Comparison of ENCODE assay signal across 9 cellular contexts in the genomic region with DNA sequence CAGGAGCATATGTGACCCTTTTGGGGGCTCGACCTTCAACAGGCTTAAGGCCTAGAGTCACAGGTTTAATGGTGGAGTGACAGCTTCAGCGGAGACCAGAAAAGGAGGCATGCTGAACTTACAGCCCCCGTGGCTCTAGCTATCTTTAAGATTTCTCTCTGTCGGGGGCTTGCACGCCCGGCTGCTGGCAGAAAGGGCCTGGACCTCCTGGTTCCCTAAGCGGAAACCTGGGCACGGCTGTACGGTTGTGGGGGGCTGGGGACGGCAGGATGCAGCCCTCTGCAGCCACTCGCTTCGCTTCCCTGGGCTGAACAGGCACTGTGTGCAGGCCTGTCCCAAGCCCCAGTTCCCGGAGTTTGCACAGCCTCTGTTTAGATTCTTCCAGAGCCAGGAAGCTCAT. TPM values are rescaled to one million over a fixed set of nuclear protein-coding genes. Genes with fewer than 3 reads are reported as not detected.
DNase-seq lines count a peak whose midpoint lies in the region; ATAC-seq, FAIRE-seq and TF ChIP-seq lines count a peak whose summit lies in the region.
"Had no signal": no experiment of that assay in that cellular context is flagged by ENCODE, and none has a peak within 500 bp of the region (broad histone marks: within the 10 kb centered on the region; RNA-seq: fewer than 3 reads in every experiment).

No MANE protein-coding gene starts in this region.

- peaks cover 75% of the 10 kb centered on the region for H3K27me3 Mint-ChIP-seq in mesothelial cell of epicardium (ENCODE audit: low read depth)

- no peaks in the 10 kb centered on the region for H3K9me2 ChIP-seq in SK-N-SH

- no peak overlapping the region for H3K27ac Mint-ChIP-seq in mesothelial cell of epicardium

- H3K9ac ChIP-seq in SK-N-SH (no peak overlapping the region), K562 (ENCODE audit: insufficient read depth in 1 of 2, low read depth in 2 of 2, low read length in 2 of 2) (no peak overlapping the region)

- TF ChIP-seq RAD21 in SK-N-SH (IDR thresholded peaks at IDR 0.05; ENCODE audit: low read length), result no peak
- TF ChIP-seq RAD21 in K562 (CRISPR knock-in tag; conservative IDR thresholded peaks at IDR 0.05 in 1 of 2, IDR thresholded peaks at IDR 0.05 in 1 of 2), result no peak

- no peak for TF ChIP-seq EP300 in SK-N-SH (IDR thresholded peaks at IDR 0.05; ENCODE audit: borderline replicate concordance in 1 of 2, low read depth in 1 of 2, low read length in 1 of 2)
- TF ChIP-seq EP300 in K562 (IDR thresholded peaks at IDR 0.05; ENCODE audit: low read length), result no peak

- ATAC-seq in SK-N-SH treated with all-trans-retinoic acid at 6 μM for 48 hours, result peak; percentile 18
- ATAC-seq in K562, result peak; percentile 30
- no peak for ATAC-seq in GM21528 (IDR thresholded peaks at IDR 0.05; ENCODE audit: low FRiP score, unreplicated experiment)

- H3K27ac ChIP-seq in SK-N-SH (ENCODE audit: low read depth in 2 of 2, low read length in 1 of 2), result peak overlapping the region in 1 of 2 experiments; percentile 22; a peak in 2 of 4 replicates
- H3K27ac ChIP-seq in K562 (ENCODE audit: extremely low read depth, low read depth, low read length), result no peak overlapping the region
- H3K27ac ChIP-seq in testis, result peak overlapping the region in 1 of 2 donors; percentile 74
- H3K27ac ChIP-seq: epithelial cell of prostate had no signal

- no peaks in the 10 kb centered on the region for H3K9me1 ChIP-seq in K562 (ENCODE audit: control insufficient read depth, insufficient read depth, low read length)

- DNase-seq in SK-N-SH (no peak), K562 (ENCODE audit: extremely low read depth in 1 of 4, low spot score in 3 of 4) (no peak), mesothelial cell of epicardium (ENCODE audit: low spot score in 2 of 2, unreplicated experiment in 2 of 2) (no peak), testis (no peak), RPMI8226 (no peak), erythroblast (lab: John Stamatoyannopoulos, UW) (no peak)

- intact Hi-C loops in K562 (cut with micrococcal nuclease) (no loop called here), testis (cut with DNase I; ENCODE audit: low total_unique reads) (no loop called here)

- H3K9me3 ChIP-seq in SK-N-SH (no peaks in the 10 kb centered on the region), K562 (replicated peaks; ENCODE audit: control insufficient read depth, insufficient read depth, low read depth, low read length) (no peaks in the 10 kb centered on the region), testis (no peaks in the 10 kb centered on the region)

- in situ Hi-C loops in K562 (cut with MboI), result no loop called here

- CTCF ChIA-PET in SK-N-SH (lab: Yijun Ruan, JAX), result interaction anchor here (0.8 to 3.9 kb wide), 8 partner anchors 8 to 68 kb away, joined by 3 to 20 read pairs (median 4); no protein-coding TSS in a partner anchor
- CTCF ChIA-PET in K562 (lab: Yijun Ruan, JAX; ENCODE audit: low intra/inter-chr PET ratio), result no interaction called here

- H3K4me2 ChIP-seq in SK-N-SH (no peak overlapping the region), K562 (ENCODE audit: insufficient read depth, low read length) (no peak overlapping the region)

- H3K79me2 ChIP-seq in SK-N-SH (ENCODE audit: insufficient read depth), result no peaks in the 10 kb centered on the region
- H3K79me2 ChIP-seq in K562 (ENCODE audit: control insufficient read depth, insufficient read depth, low read length), result no peaks in the 10 kb centered on the region

- H3K9me3 Mint-ChIP-seq in mesothelial cell of epicardium, result no peaks in the 10 kb centered on the region

- no TSS peak for BruUV-seq in K562 (replicated peaks; lab: Mats Ljungman, UMichigan)

- H3K4me1 Mint-ChIP-seq in mesothelial cell of epicardium, result peaks cover 5% of the 10 kb centered on the region

- H3K4me1 ChIP-seq in SK-N-SH (ENCODE audit: control insufficient read depth in 1 of 2, insufficient read depth in 2 of 2, low read depth in 1 of 2, low read length in 1 of 2), result peaks cover 0 to 38% of the 10 kb centered on the region in 2 experiments; a peak in 1 of 4 replicates
- peaks cover 0 to 14% of the 10 kb centered on the region in 2 experiments; a peak in 2 of 5 replicates for H3K4me1 ChIP-seq in K562 (replicated peaks in 1 of 2; ENCODE audit: control insufficient read depth in 2 of 2, insufficient read depth in 2 of 2, low read length in 2 of 2)
- peaks cover 5% of the 10 kb centered on the region for H3K4me1 ChIP-seq in testis

- TF ChIP-seq POLR2A in K562 (conservative IDR thresholded peaks at IDR 0.05) (no peak), testis (IDR thresholded peaks at IDR 0.05) (no peak), erythroblast (IDR thresholded peaks at IDR 0.05; ENCODE audit: low read length) (no peak)

- no peaks in the 10 kb centered on the region for H3K36me3 Mint-ChIP-seq in mesothelial cell of epicardium

- H3F3A ChIP-seq in SK-N-SH (replicated peaks; ENCODE audit: insufficient read depth), result no peaks in the 10 kb centered on the region

- H3K27me3 ChIP-seq in SK-N-SH (ENCODE audit: insufficient read depth) (peaks cover 18% of the 10 kb centered on the region; the same call in 1 of the 2 replicates), K562 (ENCODE audit: control insufficient read depth in 2 of 2, insufficient read depth in 2 of 2, low read length in 2 of 2) (peaks cover 7 to 60% of the 10 kb centered on the region in 2 experiments; a peak in 4 of 5 replicates), testis (no peaks in the 10 kb centered on the region)

- H2AFZ ChIP-seq in SK-N-SH (ENCODE audit: low read depth) (no peak overlapping the region), K562 (ENCODE audit: low read depth, low read length) (no peak overlapping the region)

- H3K4me3 ChIP-seq in SK-N-SH (ENCODE audit: low read depth in 2 of 2, low read length in 1 of 2), result no peak overlapping the region; a peak in 1 of 4 replicates
- H3K4me3 ChIP-seq in K562, result no peak overlapping the region
- H3K4me3 ChIP-seq in testis, result peak overlapping the region; percentile 37 to 56

- WGBS in SK-N-SH (ENCODE audit: low lambda C conversion rate), result 43% methylated on average over 2 of the region's 13 CpGs
- 11% methylated on average over 5 of the region's 13 CpGs for WGBS in K562 (ENCODE audit: insufficient coverage, low coverage, missing lambda C conversion rate)
- 25 to 28% methylated on average over 4 to 13 of the region's 13 CpGs for WGBS in testis, 2 donors

- no peak for FAIRE-seq in K562 (lab: Jason Lieb, UNC)

- H3K36me3 ChIP-seq in SK-N-SH (replicated peaks in 1 of 2; ENCODE audit: control insufficient read depth in 1 of 2, insufficient read depth in 2 of 2, low read length in 1 of 2), result no peaks in the 10 kb centered on the region
- H3K36me3 ChIP-seq in K562 (ENCODE audit: control insufficient read depth, insufficient read depth, low read length), result no peaks in the 10 kb centered on the region
- no peaks in the 10 kb centered on the region for H3K36me3 ChIP-seq in testis (ENCODE audit: low read depth, missing control alignments)

- TF ChIP-seq CTCF in SK-N-SH (IDR thresholded peaks at IDR 0.05), result no peak
- TF ChIP-seq CTCF in K562 (IDR thresholded peaks at IDR 0.05 in 2 of 3, conservative IDR thresholded peaks at IDR 0.05 in 1 of 3; ENCODE audit: insufficient read depth in 2 of 3, low read depth in 1 of 3, low read length in 3 of 3), result no peak
- TF ChIP-seq CTCF in mesothelial cell of epicardium (IDR thresholded peaks at IDR 0.05; ENCODE audit: unreplicated experiment), result no peak
- TF ChIP-seq CTCF in testis (IDR thresholded peaks at IDR 0.05), result no peak

- POLR2A ChIA-PET in SK-N-SH (lab: Yijun Ruan, JAX), result no interaction called here
- POLR2A ChIA-PET in K562 (lab: Yijun Ruan, JAX), result interaction anchor here (0.6 kb wide), 1 partner anchor 127 kb away, joined by 3 read pairs; no protein-coding TSS in a partner anchor

- H4K20me1 ChIP-seq in SK-N-SH (ENCODE audit: insufficient read depth) (no peaks in the 10 kb centered on the region), K562 (replicated peaks; ENCODE audit: control insufficient read depth, insufficient read depth, low read length) (0 out of 2 replicates have a peak, but pooled peaks cover 5% of the 10 kb centered on the region)

- peak overlapping the region; percentile 56 for H3K4me3 Mint-ChIP-seq in mesothelial cell of epicardium

TF ChIP-seq in SK-N-SH treated with all-trans-retinoic acid at 6 μM for 48 hours, 23 proteins besides CTCF, POLR2A, EP300 and RAD21 (continues in another document):
- no peak for TF ChIP-seq CSDC2 (CRISPR knock-in tag; IDR thresholded peaks at IDR 0.05)

TF ChIP-seq in SK-N-SH, 30 proteins besides CTCF, POLR2A, EP300 and RAD21 (continues in another document):
- TF ChIP-seq JUND (IDR thresholded peaks at IDR 0.05) (no peak), GATA2 (CRISPR knock-in tag; IDR thresholded peaks at IDR 0.05) (no peak), NFIC (IDR thresholded peaks at IDR 0.05; ENCODE audit: borderline replicate concordance) (no peak)

RNA-seq across cellular contexts. Expression of gene CACNA2D2, which starts 0.5 kb away (rescaled TPM):
- polyA plus RNA-seq in SK-N-SH (2012; rRNA removed), result 1.1 and 2.8 TPM in 2 replicates
- polyA plus RNA-seq in SK-N-SH (2012; cell fraction: cytosol; rRNA removed), result 1.7 and 4.0 TPM in 2 replicates
- 4.1 and 5.7 TPM in 2 replicates for polyA plus RNA-seq in SK-N-SH (2012; cell fraction: nucleus; rRNA removed)
- 0.76 and 1.4 TPM in 2 replicates for total RNA-seq in K562 (2011; cell fraction: chromatin; rRNA removed; ENCODE audit: low replicate concordance)
- 0.53 and 0.67 TPM in 2 replicates for total RNA-seq in K562 (2011; cell fraction: nucleolus; rRNA removed)
- 0.66 and 1.4 TPM in 2 replicates for total RNA-seq in K562 (2011; cell fraction: nucleoplasm; rRNA removed)
- 0.36 TPM in 1 of 2 replicates, not detected in the other for total RNA-seq in K562 (2014; rRNA removed)
- total RNA-seq in K562 (2014; rRNA removed; fragmentation: Illumina TruSeq; extraction: Trizol), result 0.15 TPM in 1 of 2 replicates, not detected in the other
- total RNA-seq in K562 (2015; rRNA removed; fragmentation: Illumina TruSeq; extraction: Trizol), result 0.08 and 0.11 TPM in 2 replicates
- 0.36 and 0.58 TPM in 2 replicates for total RNA-seq in K562 (2021)
- polyA plus RNA-seq in K562 (2011; rRNA removed), result 0.32 and 0.61 TPM in 2 replicates
- polyA plus RNA-seq in K562 (2011; cell fraction: cytosol; rRNA removed), result 0.77 and 0.79 TPM in 2 replicates
- polyA plus RNA-seq in K562 (2011; cell fraction: nucleus; rRNA removed), result 1.4 and 1.8 TPM in 2 replicates
- polyA plus RNA-seq in K562 (2012), result 0.26 and 0.40 TPM in 2 replicates
- polyA plus RNA-seq in K562 (2014; fragmentation: Illumina TruSeq; extraction: Trizol), result 0.30 and 0.58 TPM in 2 replicates
- polyA plus RNA-seq in K562 (2014; fragmentation: Nextera tagmentation; extraction: Ambion mirVana), result not detected
- polyA plus RNA-seq in K562 (2014; rRNA removed), result 0.27 and 0.57 TPM in 2 replicates
- polyA minus RNA-seq in K562 (2011; rRNA and poly(A)+ RNA removed), result 0.30 and 0.46 TPM in 2 replicates
- polyA minus RNA-seq in K562 (2011; cell fraction: cytosol; rRNA and poly(A)+ RNA removed), result 0.19 and 0.36 TPM in 2 replicates
- polyA minus RNA-seq in K562 (2011; cell fraction: nucleus; rRNA and poly(A)+ RNA removed), result 0.27 and 0.33 TPM in 2 replicates
- total RNA-seq in mesothelial cell of epicardium, result 9.9 to 10.8 TPM (median 9.9 TPM) in 3 replicates
- total RNA-seq in testis, result 10 to 100 TPM; 16.1 to 19.3 TPM
- 15.9 TPM for polyA plus RNA-seq in testis (ENCODE audit: insufficient read depth, low read depth, low replicate concordance)

Comparison
In these comparisons a context has a peak if more than half of its experiments do, and no peak if none do; other contexts are left out.
1. H3K4me3 ChIP-seq: peak in testis (2 of 2); none in SK-N-SH (0 of 2) and K562 (single experiment).